ENCODE assay signal across 8 cellular contexts in the genomic region with DNA sequence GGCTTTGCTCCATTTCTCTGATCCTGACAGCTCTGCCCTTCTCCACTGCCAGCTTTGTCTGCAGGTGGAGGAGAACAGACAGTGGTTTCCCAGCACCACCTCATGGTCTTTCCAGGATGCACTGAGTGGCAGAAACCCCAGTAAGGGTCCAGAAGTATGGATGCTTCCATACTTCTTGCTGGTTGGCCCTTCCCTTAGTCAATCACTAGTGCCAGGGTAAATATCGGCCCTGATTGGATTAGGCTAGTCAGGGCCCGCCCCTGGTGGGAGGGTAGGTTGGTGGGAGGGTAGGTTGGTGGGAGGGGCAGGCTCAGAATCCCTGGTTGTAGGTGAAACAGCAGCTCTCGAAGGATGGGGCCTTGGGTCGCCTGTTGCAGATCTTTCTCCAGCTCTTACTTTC. TPM values are rescaled to one million over a fixed set of nuclear protein-coding genes. Genes with fewer than 3 reads are reported as not detected.
A peak's percentile ranks its signal among the peaks of the same experiment; 100 is the strongest.
DNase-seq lines count a peak whose midpoint lies in the region; ATAC-seq and TF ChIP-seq lines count a peak whose summit lies in the region.

No MANE protein-coding gene starts in this region.

- CTCF ChIA-PET in HEK293T (lab: Yijun Ruan, JAX) = no interaction called here

- no peak for ATAC-seq in GM21825 (IDR thresholded peaks at IDR 0.05; ENCODE audit: unreplicated experiment)

- DNase-seq in HEK293T (ENCODE audit: extremely low spot score) (peak; percentile 85), T follicular helper cell (ENCODE audit: low read depth) (peak; percentile 28), dermis blood vessel endothelial cell (peak; percentile 53), GF-D8 (lab: John Stamatoyannopoulos, UW) (no peak), pons (ENCODE audit: low spot score) (no peak), SW480 (ENCODE audit: low spot score) (no peak)
- DNase-seq in stimulated activated CD4-positive, alpha-beta T cell treated with anti-CD3 and anti-CD28 coated beads, Interleukin-12 subunit alpha, Interleukin-12 subunit beta, amount 100 ng/mL, for 4 hours = peak; percentile 50

- POLR2A ChIA-PET in HEK293T (lab: Yijun Ruan, JAX) = interaction anchor here (1.3 kb wide), 1 partner anchor 9 kb away, joined by 4 read pairs; no protein-coding TSS in a partner anchor

TF ChIP-seq in HEK293T, 16 proteins besides CTCF, POLR2A, EP300 and RAD21:
- TF ChIP-seq PKNOX1 (IDR thresholded peaks at IDR 0.05) = peak; percentile 97
- no peak for TF ChIP-seq SP1 (IDR thresholded peaks at IDR 0.05)

RNA-seq across cellular contexts. Expression of gene RNF213, which starts 10.2 kb away (rescaled TPM):
- total RNA-seq in dermis blood vessel endothelial cell = 111 and 162 TPM in 2 replicates

RNA-seq across cellular contexts. Expression of gene SLC26A11, which starts 50.6 kb away (rescaled TPM):
- 13.3 and 14.8 TPM in 2 replicates for total RNA-seq in dermis blood vessel endothelial cell

RNA-seq across cellular contexts. Expression of gene SGSH, which starts 50.7 kb away (rescaled TPM):
- 14.3 and 20.3 TPM in 2 replicates for total RNA-seq in dermis blood vessel endothelial cell

Comparison
In these comparisons a context has a peak if more than half of its experiments do, and no peak if none do; other contexts are left out.
1. DNase-seq: peak in HEK293T (single experiment), T follicular helper cell (single experiment), dermis blood vessel endothelial cell (single experiment) and stimulated activated CD4-positive, alpha-beta T cell treated with anti-CD3 and anti-CD28 coated beads, Interleukin-12 subunit alpha, Interleukin-12 subunit beta, amount 100 ng/mL, for 4 hours (single experiment); none in GF-D8 (single experiment), pons (single experiment) and SW480 (single experiment).